ENCODE assay signal across 27 cellular contexts in genomic region chr16:4684030-4684715, GRCh38. TPM values are rescaled to one million over a fixed set of nuclear protein-coding genes. Genes with fewer than 3 reads are reported as not detected.
"Had no signal": no experiment of that assay in that cellular context is flagged by ENCODE, and none has a peak within 500 bp of the region (broad histone marks: within the 10 kb centered on the region; RNA-seq: fewer than 3 reads in every experiment).

No MANE protein-coding gene starts in this region.

- ATAC-seq: gastroesophageal sphincter; heart left ventricle; left colon; stimulated activated naive B cell treated with anti-CD40 and anti-IgM and Interleukin-4, amounts not matched to agents 10 μg/mL and 1 μg/mL and 100 μg/mL, for 72 hours; WTC11 had no signal

- H3K9me3 ChIP-seq: gastroesophageal sphincter, heart left ventricle, ovary, prostate gland, right atrium auricular region, transverse colon, uterus had no signal

- H3K36me3 ChIP-seq: neural progenitor cell, ovary, prostate gland, uterus had no signal

- FAIRE-seq: astrocyte, colon, islet of Langerhans had no signal

- H3K27ac ChIP-seq: heart left ventricle, neural progenitor cell, ovary, right atrium auricular region, skin epidermis, transverse colon had no signal

- DNase-seq: activated CD8-positive, alpha-beta memory T cell treated with anti-CD3 and anti-CD28 coated beads for 24 hours; activated CD8-positive, alpha-beta memory T cell treated with anti-CD3 and anti-CD28 coated beads, Interleukin-2, amount 50 U/mL, for 4 hours; activated naive CD4-positive, alpha-beta T cell treated with Interleukin-2 at 50 U/mL for 16 hours; activated naive CD8-positive, alpha-beta T cell treated with anti-CD3 and anti-CD28 coated beads for 36 hours; activated T-cell treated with anti-CD3 and anti-CD28 coated beads, Interleukin-2, amount 50 U/mL, for 24 hours; effector memory CD4-positive, alpha-beta T cell; left colon; naive B cell; stimulated activated CD4-positive, alpha-beta T cell treated with anti-CD3 and anti-CD28 coated beads, Interleukin-2, amount 100 ng/mL, for 24 hours; stimulated activated CD8-positive, alpha-beta memory T cell treated with anti-CD3 and anti-CD28 coated beads, Interleukin-4, amount 100 ng/mL, for 48 hours; stimulated activated naive B cell treated with anti-CD40 and anti-IgM and Interleukin-4, amounts not matched to agents 10 μg/mL and 1 μg/mL and 100 μg/mL, for 72 hours; T-helper 9 cell; transverse colon; uterus had no signal

- H3K4me3 ChIP-seq: gastroesophageal sphincter, heart left ventricle, lung, neural progenitor cell, ovary, prostate gland, right atrium auricular region, skin epidermis, transverse colon, uterus had no signal

- H3K4me1 ChIP-seq: neural progenitor cell, uterus had no signal

- H3K4me2 ChIP-seq: neural progenitor cell had no signal

- H2AFZ ChIP-seq: neural progenitor cell had no signal

- H3K9ac ChIP-seq: neural progenitor cell had no signal

- H3K27me3 ChIP-seq: gastroesophageal sphincter, heart left ventricle, neural progenitor cell, ovary, right atrium auricular region, transverse colon, uterus had no signal

RNA-seq across cellular contexts. Expression of gene DNAAF8, which starts 50.2 kb away (rescaled TPM):
- total RNA-seq: T-helper 1 cell treated with Interleukin-12 subunit alpha and Interleukin-12 subunit beta and Interleukin-4 antibody, amounts not matched to agents 30 ng/mL and 1 ng/mL, for 36 hours had no signal
